In the genomic region with DNA sequence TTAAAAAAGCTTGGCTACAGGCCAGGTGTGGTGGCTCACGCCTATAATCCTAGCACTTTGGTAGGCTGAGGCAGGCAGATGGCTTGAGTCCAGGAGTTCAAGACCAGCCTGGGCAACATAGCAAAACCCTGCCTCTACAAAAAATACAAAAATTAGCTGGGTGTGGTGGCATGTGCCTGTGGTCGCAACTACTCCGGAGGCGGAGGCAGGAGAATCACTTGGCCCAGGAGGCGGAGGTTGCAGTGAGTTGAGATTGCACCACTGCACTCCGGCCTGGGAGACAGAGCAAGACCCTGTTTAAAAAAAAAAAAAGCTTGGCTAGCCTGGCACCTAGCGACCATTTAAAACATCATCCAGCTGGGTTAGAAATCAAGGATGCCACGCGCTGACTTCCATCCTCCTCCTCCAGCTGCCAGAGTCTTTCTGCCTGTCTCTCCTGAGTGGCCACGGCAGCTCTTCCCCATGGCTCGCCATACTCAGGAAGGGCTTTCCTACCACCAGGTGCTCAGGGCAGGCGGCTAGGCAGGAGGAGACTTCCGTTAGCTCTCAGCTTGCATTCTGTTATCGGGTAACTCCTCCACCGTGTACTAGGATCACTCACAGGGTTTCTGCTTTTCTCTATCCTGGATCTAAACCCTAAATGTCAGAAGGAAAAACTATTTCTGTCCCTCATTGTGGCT, we compare ENCODE assay signal across 29 cellular contexts. TPM values are rescaled to one million over a fixed set of nuclear protein-coding genes. Genes with fewer than 3 reads are reported as not detected.
A peak's percentile ranks its signal among the peaks of the same experiment; 100 is the strongest.
DNase-seq lines count a peak whose midpoint lies in the region; ATAC-seq and TF ChIP-seq lines count a peak whose summit lies in the region.
"Had no signal": no experiment of that assay in that cellular context is flagged by ENCODE, and none has a peak within 500 bp of the region (broad histone marks: within the 10 kb centered on the region; RNA-seq: fewer than 3 reads in every experiment).

No MANE protein-coding gene starts in this region.

- H3K27me3 ChIP-seq in IMR-90 (ENCODE audit: control insufficient read depth, insufficient read depth, low read length) (no peaks in the 10 kb centered on the region), ovary (no peaks in the 10 kb centered on the region)
- H3K27me3 ChIP-seq: esophagus squamous epithelium, neural progenitor cell, Peyer's patch, SJSA1 had no signal

- TF ChIP-seq POLR2A in IMR-90 (IDR thresholded peaks at IDR 0.05; ENCODE audit: low read depth, low read length): no peak
- TF ChIP-seq POLR2A in ovary (IDR thresholded peaks at IDR 0.05): no peak

- peaks cover 15% of the 10 kb centered on the region for H3K9me1 ChIP-seq in IMR-90 (ENCODE audit: insufficient read depth, low read length)

- H3K14ac ChIP-seq in IMR-90 (replicated peaks; ENCODE audit: low read depth, low read length): no peak overlapping the region

- H2BK5ac ChIP-seq in IMR-90 (ENCODE audit: low read depth, low read length, poor library complexity, severe bottlenecking): no peak overlapping the region

- no peak overlapping the region for H3K9ac ChIP-seq in IMR-90 (ENCODE audit: low read depth, low read length)
- H3K9ac ChIP-seq: neural progenitor cell had no signal

- H2BK20ac ChIP-seq in IMR-90 (ENCODE audit: low read depth, low read length): peak overlapping the region; percentile 1; the same call in 1 of the 2 replicates

- no peak overlapping the region for H3K4me3 Mint-ChIP-seq in WTC11
- H3K4me3 Mint-ChIP-seq: activated CD4-positive, alpha-beta T cell treated with anti-CD3 and anti-CD28 coated beads for 36 hours; H9; neural progenitor cell; type B pancreatic cell had no signal

- peaks cover 6 to 51% of the 10 kb centered on the region in 2 experiments for H3K79me1 ChIP-seq in IMR-90 (ENCODE audit: low read depth in 1 of 2, low read length in 2 of 2)

- DNase-seq in IMR-90: no peak
- DNase-seq in WTC11 (ENCODE audit: low spot score): no peak
- DNase-seq in left kidney (ENCODE audit: low read depth, low spot score): peak; percentile 86
- peak; percentile 26 to 44 (median 34) for DNase-seq in ovary
- DNase-seq in activated T-cell treated with anti-CD3 and anti-CD28 coated beads, Interleukin-2, amount 50 U/mL, for 48 hours: no peak
- no peak for DNase-seq in germinal center (ENCODE audit: low spot score)
- DNase-seq in DMS 273 treated with DMSO at 0.1 percent for 48 hours (lab: John Stamatoyannopoulos, UW): no peak
- DNase-seq: activated CD4-positive, alpha-beta T cell treated with anti-CD3 and anti-CD28 coated beads for 36 hours; activated CD8-positive, alpha-beta memory T cell treated with anti-CD3 and anti-CD28 coated beads for 24 hours; activated naive CD4-positive, alpha-beta T cell; activated T-cell treated with anti-CD3 and anti-CD28 coated beads, Interleukin-2, amount 50 U/mL, for 1 hour; amniotic stem cell; CD4-positive, CD25-positive, alpha-beta regulatory T cell; effector memory CD4-positive, alpha-beta T cell; EL; esophagus squamous epithelium; H9; kidney glomerular epithelial cell; midbrain; NCI-H1417 treated with DMSO at 0.1 percent for 48 hours; NCI-H526 treated with DMSO at 0.1 percent for 48 hours; Peyer's patch; small intestine; T-helper 1 cell had no signal

- H3K9me3 ChIP-seq in IMR-90 (ENCODE audit: control insufficient read depth, insufficient read depth, low read length) (no peaks in the 10 kb centered on the region), ovary (no peaks in the 10 kb centered on the region)
- H3K9me3 ChIP-seq: esophagus squamous epithelium, Peyer's patch, prostate gland, SJSA1 had no signal

- H4K8ac ChIP-seq in IMR-90 (ENCODE audit: low read depth in 2 of 2, low read length in 2 of 2): no peak overlapping the region

- H3K36me3 Mint-ChIP-seq in WTC11: no peaks in the 10 kb centered on the region
- H3K36me3 Mint-ChIP-seq: CD4-positive, CD25-positive, alpha-beta regulatory T cell had no signal

- no peak overlapping the region for H3K18ac ChIP-seq in IMR-90 (ENCODE audit: low read depth, low read length)

- BruUV-seq in IMR-90 (replicated peaks; lab: Mats Ljungman, UMichigan): no TSS peak

- 96% methylated on average over 8 of the region's 15 CpGs; no CpG with 5 or more reads in 1 of the 2 experiments for WGBS in IMR-90 (ENCODE audit: extremely low coverage in 2 of 2, insufficient read length in 1 of 2), 2 experiments
- WGBS in ovary, 3 donors: 39 to 54% (median 53%) methylated on average over 15 of the region's 15 CpGs

- no peak overlapping the region for H2AFZ ChIP-seq in IMR-90 (replicated peaks; ENCODE audit: low read length, poor library complexity)
- H2AFZ ChIP-seq: neural progenitor cell had no signal

- H4K20me1 ChIP-seq in IMR-90 (ENCODE audit: insufficient read depth, low read length): no peaks in the 10 kb centered on the region

- H2AK9ac ChIP-seq in IMR-90 (replicated peaks; ENCODE audit: low read depth, low read length, poor library complexity): no peak overlapping the region

- no peak overlapping the region for H3K4me2 ChIP-seq in IMR-90 (ENCODE audit: low read depth, low read length)
- H3K4me2 ChIP-seq: neural progenitor cell had no signal

- dilution Hi-C loops in IMR-90 (cut with HindIII; ENCODE audit: low sequenced_read_pairs, unreplicated experiment): no loop called here

- POLR2A ChIA-PET in IMR-90 (lab: Charles Lee; ENCODE audit: unreplicated experiment): interaction anchor here (1.5 kb wide), 1 partner anchor 10 kb away, joined by 4 read pairs; no protein-coding TSS in a partner anchor
- POLR2A ChIA-PET in WTC11 (lab: Charles Lee): interaction anchor here (0.6 to 1.0 kb wide), 3 partner anchors 34 to 73 kb away, joined by 3 to 4 read pairs (median 3); no protein-coding TSS in a partner anchor

- H2BK120ac ChIP-seq in IMR-90 (ENCODE audit: low read depth, low read length): no peak overlapping the region

- no peak for TF ChIP-seq RAD21 in IMR-90 (IDR thresholded peaks at IDR 0.05; ENCODE audit: low read length)

- no peaks in the 10 kb centered on the region for H3K27me3 Mint-ChIP-seq in WTC11 (ENCODE audit: low read depth)
- H3K27me3 Mint-ChIP-seq: type B pancreatic cell had no signal

- no peak overlapping the region for H3K4ac ChIP-seq in IMR-90 (ENCODE audit: low read depth, low read length)

- in situ Hi-C loops in IMR-90 (cut with MboI; ENCODE audit: low sequenced_read_pairs): no loop called here

- H3K56ac ChIP-seq in IMR-90 (ENCODE audit: extremely low read depth, insufficient read depth, low read length): no peak overlapping the region

- H3K4me3 ChIP-seq in IMR-90 (ENCODE audit: insufficient read depth, low read depth, low read length) (no peak overlapping the region), ovary (no peak overlapping the region)
- H3K4me3 ChIP-seq: esophagus squamous epithelium, neural progenitor cell, Peyer's patch, prostate gland, SJSA1 had no signal

- H3K4me1 ChIP-seq in IMR-90 (ENCODE audit: control insufficient read depth, insufficient read depth, low read length): peaks cover 9% of the 10 kb centered on the region; the same call in 1 of the 2 replicates
- peaks cover 14% of the 10 kb centered on the region for H3K4me1 ChIP-seq in ovary (ENCODE audit: insufficient read depth)
- H3K4me1 ChIP-seq: neural progenitor cell, Peyer's patch, prostate gland had no signal

- no peak overlapping the region for H4K91ac ChIP-seq in IMR-90 (ENCODE audit: insufficient read depth, low read depth, low read length)

- H2AK5ac ChIP-seq in IMR-90 (ENCODE audit: low read depth, low read length): 0 out of 2 replicates have a peak overlapping the region, but pooled peaks have one; percentile 27

- H3K9me3 Mint-ChIP-seq in WTC11: no peaks in the 10 kb centered on the region
- H3K9me3 Mint-ChIP-seq: H9, neural progenitor cell had no signal

- ATAC-seq in IMR-90 (ENCODE audit: low read depth): no peak
- ATAC-seq in WTC11: peak; percentile 64
- no peak for ATAC-seq in HG02763 (IDR thresholded peaks at IDR 0.05; ENCODE audit: unreplicated experiment)
- ATAC-seq: activated CD4-positive, alpha-beta T cell treated with anti-CD3 and anti-CD28 coated beads for 36 hours had no signal

- peaks cover 14% of the 10 kb centered on the region for H3K4me1 Mint-ChIP-seq in WTC11

- H3K27ac Mint-ChIP-seq in WTC11: no peak overlapping the region
- H3K27ac Mint-ChIP-seq: activated CD4-positive, alpha-beta T cell treated with anti-CD3 and anti-CD28 coated beads for 36 hours; CD4-positive, CD25-positive, alpha-beta regulatory T cell; H9; neural progenitor cell; type B pancreatic cell had no signal

- TF ChIP-seq CTCF in IMR-90 (conservative IDR thresholded peaks at IDR 0.05; ENCODE audit: low read depth, low read length): no peak
- no peak for TF ChIP-seq CTCF in WTC11 (IDR thresholded peaks at IDR 0.05)
- TF ChIP-seq CTCF in ovary (IDR thresholded peaks at IDR 0.05): no peak

- H4K5ac ChIP-seq in IMR-90 (ENCODE audit: low read depth, low read length): no peak overlapping the region

- H3K23ac ChIP-seq in IMR-90 (ENCODE audit: low read depth, low read length): peak overlapping the region; percentile 46; the same call in 1 of the 2 replicates

- intact Hi-C loops in IMR-90 (cut with micrococcal nuclease) (no loop called here), ovary (cut with DNase I) (loop anchor here in 1 of 4 donors (5.0 kb wide), 1 partner anchor 42 kb away; no protein-coding TSS in a partner anchor)

- no peak overlapping the region for H2BK15ac ChIP-seq in IMR-90 (ENCODE audit: low read depth, low read length)

- H3K36me3 ChIP-seq in IMR-90 (ENCODE audit: control insufficient read depth, insufficient read depth, low read length) (peaks cover 14% of the 10 kb centered on the region), ovary (no peaks in the 10 kb centered on the region)
- H3K36me3 ChIP-seq: esophagus squamous epithelium, Peyer's patch, prostate gland had no signal

- H3K27ac ChIP-seq in IMR-90 (ENCODE audit: insufficient read depth, low read length) (no peak overlapping the region), ovary (peak overlapping the region in 1 of 2 donors; percentile 63)
- H3K27ac ChIP-seq: neural progenitor cell, Peyer's patch, prostate gland, SJSA1 had no signal

- CTCF ChIA-PET in IMR-90 (lab: Yijun Ruan, JAX): interaction anchor here (0.5 kb wide), 1 partner anchor 11 kb away, joined by 3 read pairs; no protein-coding TSS in a partner anchor
- CTCF ChIA-PET in WTC11 (lab: Charles Lee): interaction anchor here (0.6 to 2.8 kb wide), 7 partner anchors 18 to 107 kb away, joined by 3 to 10 read pairs (median 4); partner anchors contain the start of gene DENND2A

- no peak for TF ChIP-seq EP300 in ovary (IDR thresholded peaks at IDR 0.05)

TF ChIP-seq in IMR-90, 13 proteins besides CTCF, POLR2A, EP300 and RAD21 (continues in another document):
- TF ChIP-seq SMC3 (IDR thresholded peaks at IDR 0.05; ENCODE audit: low read depth, low read length): no peak

RNA-seq across cellular contexts. Expression of gene DENND2A, which starts 45.0 kb away (rescaled TPM):
- total RNA-seq in IMR-90 (2012; rRNA removed): 7.5 and 7.8 TPM in 2 replicates
- polyA plus RNA-seq in IMR-90 (2012; rRNA removed): 7.4 and 10.3 TPM in 2 replicates
- 7.5 and 18.0 TPM in 2 replicates for polyA plus RNA-seq in IMR-90 (2012; cell fraction: cytosol; rRNA removed)
- polyA plus RNA-seq in IMR-90 (2012; cell fraction: nucleus; rRNA removed; ENCODE audit: low replicate concordance): 14.9 and 25.0 TPM in 2 replicates
- total RNA-seq in WTC11 (2021): 10.0 to 13.6 TPM (median 12.7 TPM) in 3 replicates
- total RNA-seq in ovary: 10 to 100 TPM in 6 of 7 donors, 1 to 10 TPM in 1; 9.8 to 61.8 (median 36.1) TPM
- 10 to 100 TPM; 20.5 to 55.1 TPM for polyA plus RNA-seq in ovary
- total RNA-seq: activated CD4-positive, alpha-beta T cell treated with anti-CD3 and anti-CD28 coated beads for 36 hours; CD4-positive, CD25-positive, alpha-beta regulatory T cell had no signal
- polyA plus RNA-seq: CD4-positive, CD25-positive, alpha-beta regulatory T cell had no signal

Comparison
In these comparisons a context has a peak if more than half of its experiments do, and no peak if none do; other contexts are left out.
1. DNase-seq: peak in left kidney (single experiment) and ovary (5 of 5); none in IMR-90 (single experiment), WTC11 (single experiment), activated T-cell treated with anti-CD3 and anti-CD28 coated beads, Interleukin-2, amount 50 U/mL, for 48 hours (0 of 2), germinal center (single experiment) and DMS 273 treated with DMSO at 0.1 percent for 48 hours (single experiment).